Comparison of ENCODE assay signal across 11 cellular contexts in the genomic region with DNA sequence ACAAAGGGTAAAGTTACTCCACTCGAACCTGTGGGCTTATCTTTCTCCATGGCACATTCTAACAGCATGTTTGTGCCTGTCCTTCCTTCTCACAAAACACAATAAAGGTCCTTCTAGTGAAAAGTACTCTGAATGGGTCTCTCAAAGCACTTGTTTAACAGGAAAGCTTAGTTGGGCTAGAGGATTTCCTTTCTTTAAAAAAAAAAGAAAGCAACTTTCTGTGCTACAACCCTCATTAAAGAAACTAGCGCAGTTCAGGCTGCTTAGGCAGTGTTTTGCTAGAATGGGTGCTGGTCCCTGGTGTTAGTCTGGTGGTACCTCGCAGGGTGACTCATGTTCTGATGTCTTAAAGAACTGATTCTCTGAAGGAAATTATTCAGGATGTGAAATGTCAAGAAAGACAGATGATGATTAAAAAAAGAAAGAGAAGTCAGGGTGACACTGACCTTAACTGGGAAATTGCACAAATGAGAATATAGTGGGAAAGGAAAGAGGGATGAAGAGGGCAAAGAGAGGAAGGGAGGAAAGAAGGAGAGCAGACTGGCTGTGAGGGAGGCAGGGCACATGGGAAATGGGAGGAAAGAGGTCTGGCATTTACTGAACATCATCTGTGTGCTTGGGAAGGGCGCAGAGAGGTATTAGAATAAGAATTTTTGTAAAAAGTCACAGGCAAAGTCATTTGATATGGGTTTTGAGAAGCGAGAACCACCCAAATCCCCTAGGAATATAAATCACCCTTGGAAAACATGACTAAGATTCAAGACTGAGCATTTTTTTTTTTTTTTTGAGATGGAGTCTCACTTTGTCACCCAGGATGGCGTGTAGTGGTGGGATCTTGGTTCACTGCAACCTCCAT.
DNase-seq lines count a peak whose midpoint lies in the region; ATAC-seq, FAIRE-seq and TF ChIP-seq lines count a peak whose summit lies in the region.
"Had no signal": no experiment of that assay in that cellular context is flagged by ENCODE, and none has a peak within 500 bp of the region (broad histone marks: within the 10 kb centered on the region; RNA-seq: fewer than 3 reads in every experiment).

No MANE protein-coding gene starts in this region.

- TF ChIP-seq CTCF in body of pancreas (IDR thresholded peaks at IDR 0.05) (no peak), keratinocyte (optimal IDR thresholded peaks at IDR 0.05 in 1 of 3, IDR thresholded peaks at IDR 0.05 in 1 of 3, conservative IDR thresholded peaks at IDR 0.05 in 1 of 3; ENCODE audit: extremely low read depth in 1 of 3, insufficient read depth in 2 of 3, low read length in 3 of 3) (no peak)

- H4K20me1 ChIP-seq in keratinocyte (ENCODE audit: control insufficient read depth, extremely low read depth, insufficient read depth, low read length), result no peaks in the 10 kb centered on the region

- no peaks in the 10 kb centered on the region for H3K79me2 ChIP-seq in keratinocyte (ENCODE audit: control insufficient read depth, insufficient read depth, low read length)

- peak; percentile 73 for FAIRE-seq in keratinocyte (lab: Jason Lieb, UNC)

- peak overlapping the region; percentile 39 for H2AFZ ChIP-seq in keratinocyte (ENCODE audit: control insufficient read depth, low read length)

- WGBS in body of pancreas, 2 donors, result 63 to 70% methylated on average over 6 of the region's 6 CpGs

- peaks cover 18% of the 10 kb centered on the region for H3K4me1 ChIP-seq in body of pancreas
- H3K4me1 ChIP-seq in keratinocyte (ENCODE audit: control insufficient read depth, extremely low read depth, insufficient read depth, low read length), result peaks cover 28% of the 10 kb centered on the region
- peaks cover 0 to 7% (median 0%) of the 10 kb centered on the region in 5 donors for H3K4me1 ChIP-seq in subcutaneous abdominal adipose tissue (ENCODE audit: control insufficient read depth in 5 of 5, insufficient read depth in 5 of 5, low read length in 5 of 5)

- H3K4me2 ChIP-seq in keratinocyte (ENCODE audit: control insufficient read depth, extremely low read depth, insufficient read depth, low read depth, low read length), result peak overlapping the region; percentile 83

- H3K4me3 ChIP-seq in body of pancreas (no peak overlapping the region), keratinocyte (ENCODE audit: control insufficient read depth in 2 of 3, extremely low read depth in 1 of 3, insufficient read depth in 2 of 3, low read depth in 1 of 3, low read length in 3 of 3) (peak overlapping the region in 2 of 3 experiments; percentile 43 to 55), subcutaneous abdominal adipose tissue (ENCODE audit: low read depth in 1 of 5, low read length in 5 of 5) (no peak overlapping the region)

- DNase-seq in DMS79 treated with DMSO at 0.1 percent for 48 hours (lab: John Stamatoyannopoulos, UW) (peak; percentile 48), DMS79 (lab: John Stamatoyannopoulos, UW) (no peak), body of pancreas (no peak), keratinocyte (ENCODE audit: low read depth, low spot score) (no peak), NCI-H82 treated with DMSO at 0.1 percent for 48 hours (lab: John Stamatoyannopoulos, UW; ENCODE audit: unreplicated experiment) (no peak)
- DNase-seq: activated CD4-positive, alpha-beta memory T cell treated with anti-CD3 and anti-CD28 coated beads for 36 hours; central memory CD4-positive, alpha-beta T cell had no signal

- intact Hi-C loops in body of pancreas (cut with DNase I), result no loop called here

- H3K36me3 ChIP-seq in body of pancreas (replicated peaks in 1 of 2; ENCODE audit: insufficient read depth in 1 of 2, low read depth in 2 of 2) (peaks cover 0 to 5% of the 10 kb centered on the region in 2 donors), keratinocyte (ENCODE audit: control insufficient read depth in 2 of 2, extremely low read depth in 1 of 2, insufficient read depth in 2 of 2, low read length in 2 of 2) (peaks cover 0 to 1% of the 10 kb centered on the region in 2 experiments), subcutaneous abdominal adipose tissue (ENCODE audit: control insufficient read depth in 5 of 5, insufficient read depth in 5 of 5, low read length in 5 of 5) (peaks cover 0 to 7% (median 4%) of the 10 kb centered on the region in 5 donors)

- no peak overlapping the region for H3K9ac ChIP-seq in keratinocyte (ENCODE audit: control insufficient read depth, extremely low read depth, insufficient read depth, low read length)
- no peak overlapping the region for H3K9ac ChIP-seq in subcutaneous abdominal adipose tissue (ENCODE audit: low read length in 5 of 5)

- dilution Hi-C loops in keratinocyte (cut with MboI; ENCODE audit: extremely low pct_ligation_motif_present, low sequenced_read_pairs), result no loop called here

- no peak for TF ChIP-seq POLR2A in body of pancreas (IDR thresholded peaks at IDR 0.05)

- peak overlapping the region in 3 of 4 donors; percentile 46 to 79 (median 72) for H3K27ac ChIP-seq in body of pancreas
- peak overlapping the region; percentile 54 for H3K27ac ChIP-seq in keratinocyte (ENCODE audit: control insufficient read depth, insufficient read depth, low read length)
- peak overlapping the region; percentile 28 for H3K27ac ChIP-seq in subcutaneous abdominal adipose tissue (ENCODE audit: low read depth, low read length)
- H3K27ac ChIP-seq: 22Rv1 had no signal

- H3K9me3 ChIP-seq in body of pancreas, result no peaks in the 10 kb centered on the region
- no peaks in the 10 kb centered on the region for H3K9me3 ChIP-seq in keratinocyte (ENCODE audit: control insufficient read depth, low read depth, low read length)
- H3K9me3 ChIP-seq in subcutaneous abdominal adipose tissue (ENCODE audit: control insufficient read depth in 5 of 5, low read length in 5 of 5), result peaks cover 0 to 4% (median 0%) of the 10 kb centered on the region in 5 donors

- ATAC-seq in body of pancreas, result no peak
- no peak for ATAC-seq in HG03045 (IDR thresholded peaks at IDR 0.05; ENCODE audit: unreplicated experiment)
- ATAC-seq in GM18909 (IDR thresholded peaks at IDR 0.05; ENCODE audit: poor library complexity, unreplicated experiment), result no peak

- H3K9me1 ChIP-seq in keratinocyte (ENCODE audit: control insufficient read depth, extremely low read depth, insufficient read depth, low read length), result no peaks in the 10 kb centered on the region

- no peaks in the 10 kb centered on the region for H3K27me3 ChIP-seq in body of pancreas
- no peaks in the 10 kb centered on the region for H3K27me3 ChIP-seq in keratinocyte (ENCODE audit: control insufficient read depth, extremely low read depth, insufficient read depth, low read length)
- H3K27me3 ChIP-seq in subcutaneous abdominal adipose tissue (ENCODE audit: control insufficient read depth in 5 of 5, insufficient read depth in 4 of 5, low read length in 5 of 5), result no peaks in the 10 kb centered on the region

Comparison
In these comparisons a context has a peak if more than half of its experiments do, and no peak if none do; other contexts are left out.
1. H3K4me3 ChIP-seq: peak in keratinocyte (2 of 3); none in body of pancreas (0 of 2) and subcutaneous abdominal adipose tissue (0 of 5).
2. Peak in every context shown above with its lines, with median percentiles within 50 percentile points of each other: H3K27ac ChIP-seq.